Comparison of ENCODE assay signal across 23 cellular contexts in the genomic region with DNA sequence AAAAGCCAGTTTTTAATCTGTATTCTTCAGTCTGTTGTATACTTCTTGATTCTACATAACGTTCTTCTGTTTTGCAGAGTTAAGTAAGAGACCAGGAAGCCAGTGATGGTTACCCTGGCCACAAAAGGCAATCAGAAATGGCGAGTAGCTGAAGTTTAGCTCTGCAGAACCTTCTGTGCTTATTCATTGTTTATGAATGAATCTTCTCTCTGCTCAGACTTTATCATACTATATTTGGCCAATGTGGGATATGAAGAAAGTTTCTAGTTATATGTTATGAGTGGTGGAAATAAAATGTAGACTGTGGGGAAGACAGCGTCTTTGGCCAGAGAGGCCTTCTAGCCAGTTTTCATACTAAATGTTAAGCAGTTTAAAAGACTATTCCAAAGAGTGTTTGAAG.
DNase-seq lines count a peak whose midpoint lies in the region; ATAC-seq, FAIRE-seq and TF ChIP-seq lines count a peak whose summit lies in the region.
"Had no signal": no experiment of that assay in that cellular context is flagged by ENCODE, and none has a peak within 500 bp of the region (broad histone marks: within the 10 kb centered on the region; RNA-seq: fewer than 3 reads in every experiment).

No MANE protein-coding gene starts in this region.

- H3K4me3 Mint-ChIP-seq in activated CD8-positive, alpha-beta T cell treated with anti-CD3 and anti-CD28 coated beads, Interleukin-2, amount 10 ng/mL, durations not matched to agents 7 days and 5 days = no peak overlapping the region
- H3K4me3 Mint-ChIP-seq: CD4-positive, CD25-positive, alpha-beta regulatory T cell had no signal

- H3K4me3 ChIP-seq in AG04449 (ENCODE audit: low read depth, low read length) (no peak overlapping the region), GM23248 (no peak overlapping the region), choroid plexus epithelial cell (ENCODE audit: low read depth, low read length) (no peak overlapping the region), sigmoid colon (no peak overlapping the region), breast epithelium (no peak overlapping the region)
- H3K4me3 ChIP-seq: SJSA1 had no signal

- H4K20me1 ChIP-seq in GM23248 (ENCODE audit: insufficient read depth) = no peaks in the 10 kb centered on the region

- peaks cover 4% of the 10 kb centered on the region for H3K4me1 Mint-ChIP-seq in activated CD8-positive, alpha-beta T cell treated with anti-CD3 and anti-CD28 coated beads, Interleukin-2, amount 10 ng/mL, durations not matched to agents 7 days and 5 days (ENCODE audit: low read depth)

- H3K27ac Mint-ChIP-seq in activated CD8-positive, alpha-beta T cell treated with anti-CD3 and anti-CD28 coated beads, Interleukin-2, amount 10 ng/mL, durations not matched to agents 7 days and 5 days = no peak overlapping the region

- peaks cover 9% of the 10 kb centered on the region; the same call in 1 of the 2 replicates for H3K36me3 ChIP-seq in GM23248 (ENCODE audit: low read depth)
- peaks cover 0 to 5% (median 0%) of the 10 kb centered on the region in 4 donors for H3K36me3 ChIP-seq in sigmoid colon
- H3K36me3 ChIP-seq in breast epithelium = no peaks in the 10 kb centered on the region

- H3K27me3 Mint-ChIP-seq in activated CD8-positive, alpha-beta T cell treated with anti-CD3 and anti-CD28 coated beads, Interleukin-2, amount 10 ng/mL, durations not matched to agents 7 days and 5 days (ENCODE audit: low read depth) = no peaks in the 10 kb centered on the region
- H3K27me3 Mint-ChIP-seq: CD4-positive, CD25-positive, alpha-beta regulatory T cell had no signal

- no peak for TF ChIP-seq EP300 in sigmoid colon (IDR thresholded peaks at IDR 0.05)

- intact Hi-C loops in sigmoid colon (cut with DNase I) (no loop called here), breast epithelium (cut with DNase I; ENCODE audit: low total_unique reads) (no loop called here)

- H3K4me1 ChIP-seq in GM23248 (ENCODE audit: insufficient read depth) (peaks cover 25% of the 10 kb centered on the region), sigmoid colon (peaks cover 0 to 30% (median 23%) of the 10 kb centered on the region in 4 donors), breast epithelium (no peaks in the 10 kb centered on the region)
- H3K4me1 ChIP-seq: SJSA1 had no signal

- H3K27me3 ChIP-seq in GM23248 (replicated peaks; ENCODE audit: insufficient read depth) (no peaks in the 10 kb centered on the region), sigmoid colon (no peaks in the 10 kb centered on the region), breast epithelium (no peaks in the 10 kb centered on the region)
- H3K27me3 ChIP-seq: SJSA1 had no signal

- no peak overlapping the region for H3K9ac ChIP-seq in GM23248
- H3K9ac ChIP-seq: KMS-11 had no signal

- no peak for FAIRE-seq in H54 (lab: Jason Lieb, UNC)
- FAIRE-seq: GM12891 had no signal

- H3K9me3 Mint-ChIP-seq in activated CD8-positive, alpha-beta T cell treated with anti-CD3 and anti-CD28 coated beads, Interleukin-2, amount 10 ng/mL, durations not matched to agents 7 days and 5 days (ENCODE audit: insufficient read depth) = no peaks in the 10 kb centered on the region

- no peaks in the 10 kb centered on the region for H3K9me2 ChIP-seq in GM23248 (ENCODE audit: insufficient read depth)

- H2AFZ ChIP-seq in GM23248 = no peak overlapping the region

- TF ChIP-seq POLR2A in sigmoid colon (IDR thresholded peaks at IDR 0.05) (no peak), H54 (IDR thresholded peaks at IDR 0.05; ENCODE audit: low read depth, low read length) (no peak), breast epithelium (IDR thresholded peaks at IDR 0.05) (no peak)

- peak overlapping the region; percentile 8 for H3K4me2 ChIP-seq in GM23248 (ENCODE audit: unreplicated experiment)
- H3K4me2 ChIP-seq: KMS-11 had no signal

- 83 to 88% methylated on average over 3 of the region's 3 CpGs for WGBS in GM23248 (ENCODE audit: low coverage in 1 of 2, low lambda C conversion rate in 2 of 2, missing lambda C conversion rate in 2 of 2), 2 experiments
- 84 to 93% methylated on average over 3 of the region's 3 CpGs for WGBS in sigmoid colon, 2 donors

- H3K36me3 Mint-ChIP-seq in activated CD8-positive, alpha-beta T cell treated with anti-CD3 and anti-CD28 coated beads, Interleukin-2, amount 10 ng/mL, durations not matched to agents 7 days and 5 days (ENCODE audit: low read depth) = peaks cover 46% of the 10 kb centered on the region

- H3K9me3 ChIP-seq in GM23248 (ENCODE audit: low read depth) (no peaks in the 10 kb centered on the region), sigmoid colon (peaks cover 0 to 2% (median 0%) of the 10 kb centered on the region in 4 donors), breast epithelium (no peaks in the 10 kb centered on the region)
- H3K9me3 ChIP-seq: SJSA1 had no signal

- H3K27ac ChIP-seq in GM23248 = peak overlapping the region; percentile 52
- peak overlapping the region in 3 of 4 donors; percentile 53 to 84 (median 54) for H3K27ac ChIP-seq in sigmoid colon
- H3K27ac ChIP-seq in breast epithelium = no peak overlapping the region
- H3K27ac ChIP-seq: KMS-11, SJSA1 had no signal

- DNase-seq in AG04449 (ENCODE audit: low read depth, low spot score) (peak; percentile 45), GM23248 (peak; percentile 52), choroid plexus epithelial cell (ENCODE audit: low read depth) (peak; percentile 25), sigmoid colon (no peak), H54 (ENCODE audit: insufficient read length, low spot score) (no peak), breast epithelium (ENCODE audit: low spot score in 2 of 2) (no peak)
- DNase-seq in activated effector memory CD4-positive, alpha-beta T cell treated with Interleukin-2 at 50 U/mL for 16 hours = no peak
- DNase-seq in activated CD8-positive, alpha-beta T cell treated with anti-CD3 and anti-CD28 coated beads, Interleukin-2, amount 10 ng/mL, durations not matched to agents 7 days and 5 days = no peak
- DNase-seq: 8988T; CD4-positive, CD25-positive, alpha-beta regulatory T cell; COR-L47; DMS 273 treated with DMSO at 0.1 percent for 48 hours; DMS79 treated with DMSO at 0.1 percent for 48 hours; HCEC 1CT; NCI-H1105; NCI-H146; NCI-H2081; NCI-H2171; NCI-H526 had no signal

- ATAC-seq in activated CD8-positive, alpha-beta T cell treated with anti-CD3 and anti-CD28 coated beads, Interleukin-2, amount 10 ng/mL, durations not matched to agents 7 days and 5 days = no peak
- ATAC-seq: Right ventricle myocardium inferior had no signal

- CTCF ChIA-PET in AG04449 (lab: Yijun Ruan, JAX) = interaction anchor here (1.3 kb wide), 1 partner anchor 11 kb away, joined by 5 read pairs; no protein-coding TSS in a partner anchor
- CTCF ChIA-PET in activated CD8-positive, alpha-beta T cell treated with anti-CD3 and anti-CD28 coated beads, Interleukin-2, amount 10 ng/mL, durations not matched to agents 7 days and 5 days (lab: Charles Lee) = no interaction called here

- no peak for TF ChIP-seq CTCF in AG04449 (IDR thresholded peaks at IDR 0.05; ENCODE audit: insufficient read depth, low read length, missing control alignments)
- TF ChIP-seq CTCF in choroid plexus epithelial cell (conservative IDR thresholded peaks at IDR 0.05; ENCODE audit: low read depth, low read length) = no peak
- no peak for TF ChIP-seq CTCF in sigmoid colon (IDR thresholded peaks at IDR 0.05)
- no peak for TF ChIP-seq CTCF in breast epithelium (IDR thresholded peaks at IDR 0.05)

- peaks cover 29% of the 10 kb centered on the region for H3F3A ChIP-seq in GM23248 (ENCODE audit: insufficient read depth)

- POLR2A ChIA-PET in AG04449 (lab: Yijun Ruan, JAX) = no interaction called here
- POLR2A ChIA-PET in activated CD8-positive, alpha-beta T cell treated with anti-CD3 and anti-CD28 coated beads, Interleukin-2, amount 10 ng/mL, durations not matched to agents 7 days and 5 days (lab: Charles Lee) = no interaction called here

- H3K79me2 ChIP-seq in GM23248 (ENCODE audit: insufficient read depth) = peaks cover 50% of the 10 kb centered on the region

- in situ Hi-C loops in GM23248 (cut with MboI) = no loop called here

Comparison
In these comparisons a context has a peak if more than half of its experiments do, and no peak if none do; other contexts are left out.
1. DNase-seq: peak in AG04449 (single experiment), GM23248 (single experiment) and choroid plexus epithelial cell (single experiment); none in sigmoid colon (single experiment), H54 (single experiment), breast epithelium (0 of 2), activated effector memory CD4-positive, alpha-beta T cell treated with Interleukin-2 at 50 U/mL for 16 hours (single experiment) and activated CD8-positive, alpha-beta T cell treated with anti-CD3 and anti-CD28 coated beads, Interleukin-2, amount 10 ng/mL, durations not matched to agents 7 days and 5 days (single experiment).
2. H3K27ac ChIP-seq: peak in GM23248 (single experiment) and sigmoid colon (3 of 4); none in breast epithelium (0 of 2).